ENCODE assay signal across 8 cellular contexts in genomic region chr3:12810013-12810780, GRCh38. TPM values are rescaled to one million over a fixed set of nuclear protein-coding genes. Genes with fewer than 3 reads are reported as not detected.
DNase-seq lines count a peak whose midpoint lies in the region; ATAC-seq, FAIRE-seq and TF ChIP-seq lines count a peak whose summit lies in the region.

No MANE protein-coding gene starts in this region.

- peak overlapping the region; percentile 37 for H3K4me3 ChIP-seq in GM12875 (ENCODE audit: low read depth, low read length)
- H3K4me3 ChIP-seq in WI38 (ENCODE audit: low read depth, low read length) = peak overlapping the region; percentile 61
- H3K4me3 ChIP-seq in bronchial epithelial cell (ENCODE audit: low read depth, low read length) = peak overlapping the region; percentile 61

- TF ChIP-seq CTCF in GM12875 (IDR thresholded peaks at IDR 0.05; ENCODE audit: borderline replicate concordance, insufficient read depth, low read depth, low read length) = peak; percentile 88
- peak; percentile 87 for TF ChIP-seq CTCF in WI38 (IDR thresholded peaks at IDR 0.05; ENCODE audit: low read depth, low read length)
- peak; percentile 90 for TF ChIP-seq CTCF in bronchial epithelial cell (IDR thresholded peaks at IDR 0.05; ENCODE audit: insufficient read depth, low read length, severe bottlenecking)

- no peaks in the 10 kb centered on the region for H3K36me3 ChIP-seq in bronchial epithelial cell (ENCODE audit: control insufficient read depth, insufficient read depth, low read length)

- peak; percentile 91 for DNase-seq in NCI-H146 (lab: John Stamatoyannopoulos, UW)
- DNase-seq in bronchial epithelial cell (ENCODE audit: low read depth) = peak; percentile 74
- DNase-seq in iris pigment epithelial cell (ENCODE audit: low read depth) = peak; percentile 87
- DNase-seq in smooth muscle cell of the brain vasculature (ENCODE audit: low read depth, low spot score) = peak; percentile 85
- no peak for DNase-seq in UCSD-AML1 (lab: John Stamatoyannopoulos, UW; ENCODE audit: unreplicated experiment)

- FAIRE-seq in bronchial epithelial cell (lab: Jason Lieb, UNC) = no peak

- peak; percentile 98 for ATAC-seq in HG02763 (IDR thresholded peaks at IDR 0.05; ENCODE audit: unreplicated experiment)

- no peaks in the 10 kb centered on the region for H3K27me3 ChIP-seq in bronchial epithelial cell (ENCODE audit: control insufficient read depth, insufficient read depth, low read length)

RNA-seq across cellular contexts. Expression of gene CAND2, which starts 13.7 kb away (rescaled TPM):
- total RNA-seq in bronchial epithelial cell = 0.77 and 1.3 TPM in 2 replicates

RNA-seq across cellular contexts. Expression of gene RPL32, which starts 31.2 kb away (rescaled TPM):
- 2,605 and 2,954 TPM in 2 replicates for total RNA-seq in bronchial epithelial cell

RNA-seq across cellular contexts. Expression of gene TMEM40, which starts 51.1 kb away (rescaled TPM):
- 19.0 and 43.8 TPM in 2 replicates for total RNA-seq in bronchial epithelial cell
